ENCODE assay signal across 9 cellular contexts in genomic region chr10:93461807-93462178, GRCh38. TPM values are rescaled to one million over a fixed set of nuclear protein-coding genes. Genes with fewer than 3 reads are reported as not detected.
A peak's percentile ranks its signal among the peaks of the same experiment; 100 is the strongest.
DNase-seq lines count a peak whose midpoint lies in the region; ATAC-seq and TF ChIP-seq lines count a peak whose summit lies in the region.
"Had no signal": no experiment of that assay in that cellular context is flagged by ENCODE, and none has a peak within 500 bp of the region (broad histone marks: within the 10 kb centered on the region; RNA-seq: fewer than 3 reads in every experiment).

No MANE protein-coding gene starts in this region.

- no peaks in the 10 kb centered on the region for H3K9me3 Mint-ChIP-seq in natural killer cell
- H3K9me3 Mint-ChIP-seq in WTC11 = peaks cover 6% of the 10 kb centered on the region; the same call in 1 of the 2 replicates

- H3K27ac ChIP-seq in foreskin keratinocyte (peak overlapping the region; percentile 64), tibial artery (peak overlapping the region; percentile 84 to 91)

- CTCF ChIA-PET in WTC11 (lab: Charles Lee) = interaction anchor here (0.9 to 4.5 kb wide), 5 partner anchors 9 to 86 kb away, joined by 3 to 22 read pairs (median 5); partner anchors contain the start of gene MYOF

- TF ChIP-seq CTCF in foreskin keratinocyte (conservative IDR thresholded peaks at IDR 0.05) = peak; percentile 24
- TF ChIP-seq CTCF in tibial artery (IDR thresholded peaks at IDR 0.05) = no peak
- TF ChIP-seq CTCF in natural killer cell (IDR thresholded peaks at IDR 0.05) = no peak
- TF ChIP-seq CTCF in WTC11 (IDR thresholded peaks at IDR 0.05) = no peak

- H3K4me3 Mint-ChIP-seq in natural killer cell (no peak overlapping the region), WTC11 (no peak overlapping the region)

- intact Hi-C loops in tibial artery (cut with DNase I; ENCODE audit: low total_unique reads) (no loop called here), natural killer cell (cut with micrococcal nuclease) (no loop called here)

- H3K36me3 Mint-ChIP-seq in natural killer cell = no peaks in the 10 kb centered on the region
- no peaks in the 10 kb centered on the region for H3K36me3 Mint-ChIP-seq in WTC11

- no peak for ATAC-seq in foreskin keratinocyte
- ATAC-seq in natural killer cell = no peak
- ATAC-seq in WTC11 = no peak

- H3K36me3 ChIP-seq in tibial artery = no peaks in the 10 kb centered on the region

- H3K27me3 Mint-ChIP-seq in natural killer cell (ENCODE audit: low read depth in 2 of 2) (peaks cover 4 to 21% of the 10 kb centered on the region in 2 donors), WTC11 (ENCODE audit: low read depth) (no peaks in the 10 kb centered on the region)

- H3K4me1 ChIP-seq in foreskin keratinocyte = peaks cover 66% of the 10 kb centered on the region
- peaks cover 5 to 93% (median 79%) of the 10 kb centered on the region in 4 donors for H3K4me1 ChIP-seq in tibial artery

- no peak overlapping the region for H3K4me3 ChIP-seq in tibial artery

- no peaks in the 10 kb centered on the region for H3K9me3 ChIP-seq in tibial artery

- peaks cover 0 to 6% of the 10 kb centered on the region in 2 donors for H3K4me1 Mint-ChIP-seq in natural killer cell
- H3K4me1 Mint-ChIP-seq in WTC11 = peaks cover 15% of the 10 kb centered on the region

- POLR2A ChIA-PET in WTC11 (lab: Charles Lee) = no interaction called here

- peak in 2 of 3 experiments; percentile 15 to 88 for DNase-seq in NCI-H1417 (lab: John Stamatoyannopoulos, UW)
- no peak for DNase-seq in NCI-H1417 treated with DMSO at 0.1 percent for 48 hours (lab: John Stamatoyannopoulos, UW)
- DNase-seq in RPMI7951 (ENCODE audit: low read depth) = peak; percentile 78
- DNase-seq in foreskin keratinocyte = peak in 1 of 2 donors; percentile 83
- no peak for DNase-seq in tibial artery
- DNase-seq in natural killer cell = no peak
- DNase-seq in hippocampal formation (lab: John Stamatoyannopoulos, UW) = no peak
- DNase-seq in WTC11 (ENCODE audit: low spot score) = no peak
- DNase-seq: head of caudate nucleus had no signal

- H3K27ac Mint-ChIP-seq in natural killer cell (no peak overlapping the region), WTC11 (no peak overlapping the region)

- H3K27me3 ChIP-seq in foreskin keratinocyte = no peaks in the 10 kb centered on the region
- H3K27me3 ChIP-seq in tibial artery = no peaks in the 10 kb centered on the region

TF ChIP-seq in WTC11, 78 proteins besides CTCF, POLR2A, EP300 and RAD21:
- TF ChIP-seq PREB (CRISPR knock-in tag; IDR thresholded peaks at IDR 0.05; ENCODE audit: borderline replicate concordance) (no peak), JAZF1 (CRISPR knock-in tag; IDR thresholded peaks at IDR 0.05) (no peak), ZMAT4 (CRISPR knock-in tag; IDR thresholded peaks at IDR 0.05) (no peak), ZNF281 (CRISPR knock-in tag; IDR thresholded peaks at IDR 0.05) (no peak), ATF1 (CRISPR knock-in tag; IDR thresholded peaks at IDR 0.05) (no peak), TP53 (CRISPR knock-in tag; IDR thresholded peaks at IDR 0.05) (no peak), GABPB1 (CRISPR knock-in tag; IDR thresholded peaks at IDR 0.05) (no peak), NFATC4 (CRISPR knock-in tag; IDR thresholded peaks at IDR 0.05) (no peak), ZBTB21 (CRISPR knock-in tag; IDR thresholded peaks at IDR 0.05; ENCODE audit: borderline replicate concordance) (no peak), MXD4 (CRISPR knock-in tag; IDR thresholded peaks at IDR 0.05; ENCODE audit: borderline replicate concordance) (no peak), NR1H2 (CRISPR knock-in tag; IDR thresholded peaks at IDR 0.05) (no peak), TEAD1 (CRISPR knock-in tag; IDR thresholded peaks at IDR 0.05) (no peak), E2F4 (CRISPR knock-in tag; IDR thresholded peaks at IDR 0.05; ENCODE audit: borderline replicate concordance, low read depth) (no peak)
- TF ChIP-seq, protein P1, sequence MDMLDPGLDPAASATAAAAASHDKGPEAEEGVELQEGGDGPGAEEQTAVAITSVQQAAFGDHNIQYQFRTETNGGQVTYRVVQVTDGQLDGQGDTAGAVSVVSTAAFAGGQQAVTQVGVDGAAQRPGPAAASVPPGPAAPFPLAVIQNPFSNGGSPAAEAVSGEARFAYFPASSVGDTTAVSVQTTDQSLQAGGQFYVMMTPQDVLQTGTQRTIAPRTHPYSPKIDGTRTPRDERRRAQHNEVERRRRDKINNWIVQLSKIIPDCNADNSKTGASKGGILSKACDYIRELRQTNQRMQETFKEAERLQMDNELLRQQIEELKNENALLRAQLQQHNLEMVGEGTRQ (CRISPR knock-in tag; IDR thresholded peaks at IDR 0.05) = no peak
- TF ChIP-seq, protein P2, sequence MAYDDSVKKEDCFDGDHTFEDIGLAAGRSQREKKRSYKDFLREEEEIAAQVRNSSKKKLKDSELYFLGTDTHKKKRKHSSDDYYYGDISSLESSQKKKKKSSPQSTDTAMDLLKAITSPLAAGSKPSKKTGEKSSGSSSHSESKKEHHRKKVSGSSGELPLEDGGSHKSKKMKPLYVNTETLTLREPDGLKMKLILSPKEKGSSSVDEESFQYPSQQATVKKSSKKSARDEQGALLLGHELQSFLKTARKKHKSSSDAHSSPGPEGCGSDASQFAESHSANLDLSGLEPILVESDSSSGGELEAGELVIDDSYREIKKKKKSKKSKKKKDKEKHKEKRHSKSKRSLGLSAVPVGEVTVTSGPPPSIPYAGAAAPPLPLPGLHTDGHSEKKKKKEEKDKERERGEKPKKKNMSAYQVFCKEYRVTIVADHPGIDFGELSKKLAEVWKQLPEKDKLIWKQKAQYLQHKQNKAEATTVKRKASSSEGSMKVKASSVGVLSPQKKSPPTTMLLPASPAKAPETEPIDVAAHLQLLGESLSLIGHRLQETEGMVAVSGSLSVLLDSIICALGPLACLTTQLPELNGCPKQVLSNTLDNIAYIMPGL (CRISPR knock-in tag; IDR thresholded peaks at IDR 0.05) = no peak

RNA-seq across cellular contexts. Expression of gene MYOF, which starts 20.3 kb away (rescaled TPM):
- total RNA-seq in RPMI7951 (2014; rRNA removed; shearing (Covaris generic)) = 46.2 and 57.1 TPM in 2 replicates
- total RNA-seq in foreskin keratinocyte (227 and 235 TPM in 2 replicates), natural killer cell (1 to 10 TPM; 2.0 to 9.7 (median 2.9) TPM), WTC11 (2021) (1.4 to 2.2 TPM (median 1.8 TPM) in 3 replicates)
- polyA plus RNA-seq in foreskin keratinocyte = 56.1 and 63.0 TPM in 2 replicates

RNA-seq across cellular contexts. Expression of gene CEP55, which starts 34.6 kb away (rescaled TPM):
- total RNA-seq in RPMI7951 (2014; rRNA removed; shearing (Covaris generic)) = 102 and 132 TPM in 2 replicates
- total RNA-seq in foreskin keratinocyte (58.5 and 78.4 TPM in 2 replicates), natural killer cell (under 1 TPM; 0.35 to 0.85 (median 0.50) TPM), WTC11 (2021) (15.7 to 17.3 TPM (median 15.8 TPM) in 3 replicates)
- polyA plus RNA-seq in foreskin keratinocyte = 28.2 and 42.3 TPM in 2 replicates

Comparison
In these comparisons a context has a peak if more than half of its experiments do, and no peak if none do; other contexts are left out.
1. DNase-seq: peak in NCI-H1417 (2 of 3) and RPMI7951 (single experiment); none in NCI-H1417 treated with DMSO at 0.1 percent for 48 hours (single experiment), tibial artery (0 of 2), natural killer cell (single experiment), hippocampal formation (0 of 2) and WTC11 (single experiment).